17 cellular contexts compared by ENCODE assay signal in genomic region chr20:22414354-22414753, GRCh38.
DNase-seq lines count a peak whose midpoint lies in the region; ATAC-seq and TF ChIP-seq lines count a peak whose summit lies in the region.
"Had no signal": no experiment of that assay in that cellular context is flagged by ENCODE, and none has a peak within 500 bp of the region (broad histone marks: within the 10 kb centered on the region; RNA-seq: fewer than 3 reads in every experiment).

No MANE protein-coding gene starts in this region.

- DNase-seq in HT1080 (ENCODE audit: low read depth) = peak; percentile 14
- peak; percentile 92 for DNase-seq in NCI-H748 (lab: John Stamatoyannopoulos, UW; ENCODE audit: unreplicated experiment)
- peak; percentile 56 to 75 for DNase-seq in cardiac fibroblast (ENCODE audit: low read depth in 2 of 2)
- peak; percentile 51 for DNase-seq in renal cortical epithelial cell (ENCODE audit: low read depth)
- DNase-seq in osteocyte (ENCODE audit: extremely low spot score, unreplicated experiment) = no peak
- DNase-seq in effector memory CD4-positive, alpha-beta T cell = no peak
- DNase-seq: CD4-positive, CD25-positive, alpha-beta regulatory T cell; H9; NCI-H2171; sigmoid colon; stimulated activated CD4-positive, alpha-beta T cell treated with anti-CD3 and anti-CD28 coated beads, Interleukin-2, amount 100 ng/mL, for 48 hours; stimulated activated CD8-positive, alpha-beta memory T cell treated with anti-CD3 and anti-CD28 coated beads, Interleukin-4, amount 100 ng/mL, for 48 hours; SW 1271 had no signal

- no peaks in the 10 kb centered on the region for H3K9me3 ChIP-seq in effector memory CD4-positive, alpha-beta T cell (ENCODE audit: control insufficient read depth, low read length)
- H3K9me3 ChIP-seq: neutrophil, sigmoid colon, thoracic aorta had no signal

- no peaks in the 10 kb centered on the region for H3K4me1 Mint-ChIP-seq in osteocyte (ENCODE audit: unreplicated experiment)
- H3K4me1 Mint-ChIP-seq: activated T-helper 17 cell treated with anti-CD3 and anti-CD28 coated beads, Interleukin-2, amount 50 U/mL, for 72 hours; CD4-positive, CD25-positive, alpha-beta regulatory T cell had no signal

- no peaks in the 10 kb centered on the region for H3K27me3 Mint-ChIP-seq in osteocyte (ENCODE audit: unreplicated experiment)
- H3K27me3 Mint-ChIP-seq: activated T-helper 17 cell treated with anti-CD3 and anti-CD28 coated beads, Interleukin-2, amount 50 U/mL, for 72 hours; CD4-positive, CD25-positive, alpha-beta regulatory T cell had no signal

- H3K9me3 Mint-ChIP-seq in osteocyte (ENCODE audit: unreplicated experiment) = no peaks in the 10 kb centered on the region
- H3K9me3 Mint-ChIP-seq: H9 had no signal

- no peak for ATAC-seq in HG02840 (IDR thresholded peaks at IDR 0.05; ENCODE audit: low FRiP score, unreplicated experiment)
- ATAC-seq: activated T-helper 17 cell treated with anti-CD3 and anti-CD28 coated beads, Interleukin-2, amount 50 U/mL, for 72 hours had no signal

- no peak overlapping the region for H3K27ac Mint-ChIP-seq in osteocyte (ENCODE audit: unreplicated experiment)
- H3K27ac Mint-ChIP-seq: activated T-helper 17 cell treated with anti-CD3 and anti-CD28 coated beads, Interleukin-2, amount 50 U/mL, for 72 hours; CD4-positive, CD25-positive, alpha-beta regulatory T cell; H9 had no signal

- no peaks in the 10 kb centered on the region for H3K36me3 Mint-ChIP-seq in osteocyte (ENCODE audit: unreplicated experiment)
- H3K36me3 Mint-ChIP-seq: CD4-positive, CD25-positive, alpha-beta regulatory T cell had no signal

- no peaks in the 10 kb centered on the region for H3K27me3 ChIP-seq in effector memory CD4-positive, alpha-beta T cell (replicated peaks; ENCODE audit: control insufficient read depth, insufficient read depth, low read length, poor library complexity, severe bottlenecking)
- H3K27me3 ChIP-seq: neutrophil, sigmoid colon had no signal

- no peak overlapping the region for H3K27ac ChIP-seq in effector memory CD4-positive, alpha-beta T cell (ENCODE audit: insufficient read depth, low read length, poor library complexity, severe bottlenecking)
- H3K27ac ChIP-seq: neutrophil, sigmoid colon, thoracic aorta had no signal

- no peak overlapping the region for H3K4me3 ChIP-seq in cardiac fibroblast (replicated peaks in 1 of 2; ENCODE audit: low read depth in 2 of 2, low read length in 2 of 2)
- H3K4me3 ChIP-seq in effector memory CD4-positive, alpha-beta T cell (ENCODE audit: insufficient read depth, low read depth, low read length, poor library complexity, severe bottlenecking) = no peak overlapping the region
- H3K4me3 ChIP-seq: sigmoid colon, thoracic aorta had no signal

- H3K4me3 Mint-ChIP-seq in osteocyte (ENCODE audit: unreplicated experiment) = no peak overlapping the region
- H3K4me3 Mint-ChIP-seq: activated T-helper 17 cell treated with anti-CD3 and anti-CD28 coated beads, Interleukin-2, amount 50 U/mL, for 72 hours; CD4-positive, CD25-positive, alpha-beta regulatory T cell; H9 had no signal

- H3K4me1 ChIP-seq in effector memory CD4-positive, alpha-beta T cell (ENCODE audit: control insufficient read depth, insufficient read depth, low read length, poor library complexity, severe bottlenecking) = no peaks in the 10 kb centered on the region

- TF ChIP-seq CTCF in cardiac fibroblast (IDR thresholded peaks at IDR 0.05; ENCODE audit: low read depth, low read length) = no peak
- no peak for TF ChIP-seq CTCF in osteocyte (IDR thresholded peaks at IDR 0.05)

- no peaks in the 10 kb centered on the region for H3K36me3 ChIP-seq in effector memory CD4-positive, alpha-beta T cell (ENCODE audit: control insufficient read depth, insufficient read depth, low read length)
- H3K36me3 ChIP-seq: neutrophil, sigmoid colon, thoracic aorta had no signal

Comparison
In these comparisons a context has a peak if more than half of its experiments do, and no peak if none do; other contexts are left out.
1. DNase-seq: peak in HT1080 (single experiment), NCI-H748 (single experiment), cardiac fibroblast (2 of 2) and renal cortical epithelial cell (single experiment); none in osteocyte (single experiment) and effector memory CD4-positive, alpha-beta T cell (0 of 3).